Comparison of ENCODE assay signal across 8 cellular contexts in genomic region chr3:186849392-186849975, GRCh38. TPM values are rescaled to one million over a fixed set of nuclear protein-coding genes. Genes with fewer than 3 reads are reported as not detected.
A peak's percentile ranks its signal among the peaks of the same experiment; 100 is the strongest.
DNase-seq lines count a peak whose midpoint lies in the region; ATAC-seq, FAIRE-seq and TF ChIP-seq lines count a peak whose summit lies in the region.

No MANE protein-coding gene starts in this region.

- no peak for FAIRE-seq in HTR-8/SVneo (lab: Jason Lieb, UNC)
- FAIRE-seq in RCC 7860 (lab: Jason Lieb, UNC): no peak

- H3K79me2 ChIP-seq in fibroblast of lung (ENCODE audit: control insufficient read depth, insufficient read depth, low read length): no peaks in the 10 kb centered on the region

- peak; percentile 62 for TF ChIP-seq CTCF in BE2C (IDR thresholded peaks at IDR 0.05; ENCODE audit: low read depth, low read length)
- peak; percentile 23 to 26 for TF ChIP-seq CTCF in fibroblast of lung (conservative IDR thresholded peaks at IDR 0.05 in 1 of 2, IDR thresholded peaks at IDR 0.05 in 1 of 2; ENCODE audit: low read depth in 1 of 2, low read length in 2 of 2)
- peak; percentile 33 to 62 (median 50) for TF ChIP-seq CTCF in gastrocnemius medialis (IDR thresholded peaks at IDR 0.05 in 4 of 5, conservative IDR thresholded peaks at IDR 0.05 in 1 of 5)

- intact Hi-C loops in gastrocnemius medialis (cut with DNase I; ENCODE audit: low total_unique reads): loop anchor here (1.0 kb wide), 2 partner anchors 82 to 316 kb away; no protein-coding TSS in a partner anchor

- H3K4me2 ChIP-seq in fibroblast of lung (ENCODE audit: extremely low read depth, insufficient read depth, low read length): no peak overlapping the region

- H3K4me1 ChIP-seq in BE2C (no peaks in the 10 kb centered on the region), fibroblast of lung (ENCODE audit: control insufficient read depth, extremely low read depth, insufficient read depth, low read length) (no peaks in the 10 kb centered on the region), gastrocnemius medialis (no peaks in the 10 kb centered on the region)

- TF ChIP-seq POLR2A in gastrocnemius medialis (IDR thresholded peaks at IDR 0.05): no peak

- H3K9ac ChIP-seq in fibroblast of lung (ENCODE audit: insufficient read depth, low read length): no peak overlapping the region

- H2AFZ ChIP-seq in fibroblast of lung (ENCODE audit: low read length): no peak overlapping the region

- ATAC-seq in GM18499 (IDR thresholded peaks at IDR 0.05; ENCODE audit: insufficient read depth, unreplicated experiment) (peak; percentile 78), gastrocnemius medialis (peak; percentile 90 to 97), GM19463 (IDR thresholded peaks at IDR 0.05; ENCODE audit: unreplicated experiment) (no peak)

- no peak for DNase-seq in BE2C
- DNase-seq in HTR-8/SVneo (ENCODE audit: insufficient read length, low spot score): peak; percentile 24
- peak; percentile 40 for DNase-seq in RCC 7860 (ENCODE audit: low spot score)
- peak; percentile 40 to 59 for DNase-seq in fibroblast of lung (ENCODE audit: low read depth in 2 of 2)
- no peak for DNase-seq in gastrocnemius medialis
- DNase-seq in cerebellum (ENCODE audit: low spot score): no peak

- H3K27me3 ChIP-seq in BE2C: peaks cover 42% of the 10 kb centered on the region
- H3K27me3 ChIP-seq in fibroblast of lung (ENCODE audit: control insufficient read depth, insufficient read depth, low read length): peaks cover 9% of the 10 kb centered on the region
- peaks cover 0 to 18% (median 11%) of the 10 kb centered on the region in 3 donors for H3K27me3 ChIP-seq in gastrocnemius medialis

- H3K36me3 ChIP-seq in BE2C (no peaks in the 10 kb centered on the region), fibroblast of lung (ENCODE audit: control insufficient read depth, insufficient read depth, low read length) (no peaks in the 10 kb centered on the region), gastrocnemius medialis (no peaks in the 10 kb centered on the region)

- in situ Hi-C loops in gastrocnemius medialis (cut with MboI; ENCODE audit: low sequenced_read_pairs in 4 of 4): loop anchor here (5.0 to 10.0 kb wide), 4 partner anchors 78 to 315 kb away; no protein-coding TSS in a partner anchor

- H3K27ac ChIP-seq in fibroblast of lung (ENCODE audit: insufficient read depth, low read length) (no peak overlapping the region), gastrocnemius medialis (no peak overlapping the region)

- no peaks in the 10 kb centered on the region for H3K9me3 ChIP-seq in BE2C
- H3K9me3 ChIP-seq in fibroblast of lung (ENCODE audit: control insufficient read depth, insufficient read depth, low read depth, low read length): no peaks in the 10 kb centered on the region
- no peaks in the 10 kb centered on the region for H3K9me3 ChIP-seq in gastrocnemius medialis

- no peaks in the 10 kb centered on the region for H4K20me1 ChIP-seq in fibroblast of lung (ENCODE audit: control insufficient read depth, extremely low read depth, insufficient read depth, low read length)

- H3K4me3 ChIP-seq in BE2C (ENCODE audit: low read depth, low read length): no peak overlapping the region
- H3K4me3 ChIP-seq in fibroblast of lung (replicated peaks in 1 of 4; ENCODE audit: control extremely low read depth in 1 of 4, insufficient read depth in 1 of 4, low read depth in 3 of 4, low read length in 4 of 4): no peak overlapping the region
- H3K4me3 ChIP-seq in gastrocnemius medialis: no peak overlapping the region

RNA-seq across cellular contexts. Expression of gene ADIPOQ, which starts 7.0 kb away (rescaled TPM):
- 0.09 TPM for polyA plus RNA-seq in BE2C (2012; ENCODE audit: insufficient read depth, insufficient read length, low read depth)
- total RNA-seq in fibroblast of lung: not detected in 2 replicates
- polyA plus RNA-seq in fibroblast of lung: not detected in 2 replicates
- not detected in 2 replicates for polyA plus RNA-seq in fibroblast of lung (2012)
- polyA minus RNA-seq in fibroblast of lung (ENCODE audit: low replicate concordance): not detected in 2 replicates
- 1 to 10 TPM in 2 of 4 donors, under 1 TPM in 2; 0.33 to 4.1 (median 1.8) TPM for total RNA-seq in gastrocnemius medialis
- total RNA-seq in cerebellum: 0.27 TPM

RNA-seq across cellular contexts. Expression of gene RFC4, which starts 43.2 kb away (rescaled TPM):
- 18.8 TPM for polyA plus RNA-seq in BE2C (2012; ENCODE audit: insufficient read depth, insufficient read length, low read depth)
- 11.3 and 15.0 TPM in 2 replicates for total RNA-seq in fibroblast of lung
- 16.8 and 29.1 TPM in 2 replicates for polyA plus RNA-seq in fibroblast of lung
- polyA plus RNA-seq in fibroblast of lung (2012): 15.2 and 28.7 TPM in 2 replicates
- polyA minus RNA-seq in fibroblast of lung (ENCODE audit: low replicate concordance): 18.3 TPM in 1 of 2 replicates, not detected in the other
- 10 to 100 TPM in 1 of 4 donors, 1 to 10 TPM in 3; 4.5 to 15.1 (median 7.3) TPM for total RNA-seq in gastrocnemius medialis
- 28.1 TPM for total RNA-seq in cerebellum

Comparison
In these comparisons a context has a peak if more than half of its experiments do, and no peak if none do; other contexts are left out.
1. DNase-seq: peak in HTR-8/SVneo (single experiment), RCC 7860 (single experiment) and fibroblast of lung (2 of 2); none in BE2C (single experiment), gastrocnemius medialis (0 of 2) and cerebellum (single experiment).
2. Peak in every context shown above with its lines, with median percentiles within 50 percentile points of each other: CTCF ChIP-seq.